ENCODE assay signal across 21 cellular contexts in the genomic region with DNA sequence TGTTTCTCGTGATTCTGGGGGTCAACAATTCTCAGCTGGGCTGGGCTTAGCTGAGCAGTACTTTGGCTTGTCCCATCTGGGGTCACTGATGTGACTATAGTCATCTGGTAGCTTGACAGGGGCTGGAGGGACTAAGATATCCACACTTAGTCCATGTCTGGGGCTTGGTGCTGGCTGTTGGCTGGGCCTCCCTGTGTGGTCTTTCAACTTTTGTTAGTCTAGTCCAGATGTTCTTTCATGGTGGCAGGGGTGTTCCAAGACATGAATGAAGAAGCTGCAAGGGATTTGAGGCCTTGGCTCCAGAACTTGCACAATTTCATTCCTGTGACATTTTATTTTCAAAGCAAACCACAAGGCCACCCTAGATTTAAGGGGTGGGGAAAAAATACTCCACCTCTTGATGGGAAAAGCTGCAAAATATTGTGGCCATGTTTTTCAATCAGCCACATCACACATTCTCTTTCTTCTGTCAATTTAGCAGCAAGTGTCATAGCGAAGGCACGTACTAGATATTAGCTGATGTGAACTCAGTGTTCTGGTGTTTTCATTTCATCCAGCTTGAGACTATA. TPM values are rescaled to one million over a fixed set of nuclear protein-coding genes. Genes with fewer than 3 reads are reported as not detected.
"Had no signal": no experiment of that assay in that cellular context is flagged by ENCODE, and none has a peak within 500 bp of the region (broad histone marks: within the 10 kb centered on the region; RNA-seq: fewer than 3 reads in every experiment).

No MANE protein-coding gene starts in this region.

- H3K36me3 ChIP-seq: esophagus squamous epithelium, neutrophil, stomach had no signal

- H3K9me3 ChIP-seq: esophagus squamous epithelium, neutrophil, psoas muscle, stomach had no signal

- H3K4me3 ChIP-seq: esophagus squamous epithelium, psoas muscle, stomach had no signal

- H3K9me3 Mint-ChIP-seq: dendritic cell treated with granulocyte-macrophage colony-stimulating factor and Interleukin-4, amounts not matched to agents 40 ng/mL and 50 ng/mL, for 4 days; effector memory CD8-positive, alpha-beta T cell; naive B cell; type B pancreatic cell had no signal

- H3K4me1 ChIP-seq: psoas muscle had no signal

- H3K27ac Mint-ChIP-seq: dendritic cell treated with granulocyte-macrophage colony-stimulating factor and Interleukin-4, amounts not matched to agents 40 ng/mL and 50 ng/mL, for 4 days; type B pancreatic cell had no signal

- H3K36me3 Mint-ChIP-seq: naive B cell, type B pancreatic cell had no signal

- H3K27me3 ChIP-seq: esophagus squamous epithelium, stomach had no signal

- DNase-seq: effector memory CD8-positive, alpha-beta T cell; esophagus squamous epithelium; foreskin melanocyte; head of caudate nucleus; hypothalamus; mesendoderm; naive B cell; psoas muscle; retina; small intestine; stimulated activated CD4-positive, alpha-beta T cell treated with anti-CD3 and anti-CD28 coated beads, Interleukin-12 subunit alpha, Interleukin-12 subunit beta, amount 100 ng/mL, for 4 hours; stimulated activated naive CD4-positive, alpha-beta T cell; stomach; substantia nigra had no signal

- ATAC-seq: effector memory CD8-positive, alpha-beta T cell; psoas muscle had no signal

- H3K27ac ChIP-seq: esophagus squamous epithelium, neutrophil, psoas muscle, stomach had no signal

- H3K4me3 Mint-ChIP-seq: dendritic cell treated with granulocyte-macrophage colony-stimulating factor and Interleukin-4, amounts not matched to agents 40 ng/mL and 50 ng/mL, for 4 days; effector memory CD8-positive, alpha-beta T cell; naive B cell; type B pancreatic cell had no signal

- H3K27me3 Mint-ChIP-seq: effector memory CD8-positive, alpha-beta T cell had no signal

RNA-seq across cellular contexts. Expression of a gene that starts 59.2 kb away (rescaled TPM):
- total RNA-seq: epithelial cell of proximal tubule, liver, lung microvascular endothelial cell, psoas muscle had no signal
- polyA plus RNA-seq: liver, neural cell, psoas muscle, small intestine, stomach had no signal
